25 cellular contexts compared by ENCODE assay signal in genomic region chr9:16002816-16003215, GRCh38.
DNase-seq lines count a peak whose midpoint lies in the region; ATAC-seq, FAIRE-seq and TF ChIP-seq lines count a peak whose summit lies in the region.
"Had no signal": no experiment of that assay in that cellular context is flagged by ENCODE, and none has a peak within 500 bp of the region (broad histone marks: within the 10 kb centered on the region; RNA-seq: fewer than 3 reads in every experiment).

No MANE protein-coding gene starts in this region.

- H3K9ac ChIP-seq in fibroblast of lung (ENCODE audit: insufficient read depth, low read length) (no peak overlapping the region), mesenchymal stem cell (ENCODE audit: low read length) (no peak overlapping the region)

- no peak overlapping the region for H2BK15ac ChIP-seq in mesenchymal stem cell (ENCODE audit: low read depth, poor library complexity, severe bottlenecking)

- H2BK5ac ChIP-seq in mesenchymal stem cell (ENCODE audit: low read depth, low read length, poor library complexity, severe bottlenecking): no peak overlapping the region

- no peak overlapping the region for H3K18ac ChIP-seq in mesenchymal stem cell (ENCODE audit: low read depth in 1 of 2, low read length in 2 of 2)

- H3K9me3 Mint-ChIP-seq in osteocyte (ENCODE audit: unreplicated experiment): peaks cover 3% of the 10 kb centered on the region
- H3K9me3 Mint-ChIP-seq in CD8-positive, alpha-beta T cell: peaks cover 3% of the 10 kb centered on the region
- H3K9me3 Mint-ChIP-seq: WTC11 had no signal

- H3K4me1 Mint-ChIP-seq in osteocyte (ENCODE audit: unreplicated experiment): peaks cover 23% of the 10 kb centered on the region
- H3K4me1 Mint-ChIP-seq in CD8-positive, alpha-beta T cell (ENCODE audit: low read depth): no peaks in the 10 kb centered on the region
- H3K4me1 Mint-ChIP-seq: memory B cell had no signal

- CTCF ChIA-PET in CD8-positive, alpha-beta T cell (lab: Charles Lee): no interaction called here

- peak; percentile 37; the same call in 1 of the 3 replicates for ATAC-seq in RWPE2 (ENCODE audit: low read depth)
- ATAC-seq in CD8-positive, alpha-beta T cell: no peak
- ATAC-seq: WTC11 had no signal

- H3K23ac ChIP-seq in mesenchymal stem cell (ENCODE audit: low read length in 2 of 2): no peak overlapping the region

- 77% methylated on average over 3 of the region's 3 CpGs for WGBS in mesenchymal stem cell

- no peaks in the 10 kb centered on the region for H3K27me3 ChIP-seq in RWPE2 (ENCODE audit: insufficient read depth, poor library complexity, severe bottlenecking)
- H3K27me3 ChIP-seq in fibroblast of lung (ENCODE audit: control insufficient read depth, insufficient read depth, low read length): no peaks in the 10 kb centered on the region
- no peaks in the 10 kb centered on the region for H3K27me3 ChIP-seq in mesenchymal stem cell (ENCODE audit: control insufficient read depth in 1 of 2, insufficient read depth in 1 of 2, low read length in 2 of 2)
- H3K27me3 ChIP-seq in CD8-positive, alpha-beta T cell (ENCODE audit: insufficient read depth, low read length): no peaks in the 10 kb centered on the region
- H3K27me3 ChIP-seq: transverse colon had no signal

- intact Hi-C loops in CD8-positive, alpha-beta T cell (cut with DNase I, micrococcal nuclease): no loop called here

- no peak for TF ChIP-seq POLR2A in H54 (IDR thresholded peaks at IDR 0.05; ENCODE audit: low read depth, low read length)

- no peak overlapping the region for H3K4ac ChIP-seq in mesenchymal stem cell (ENCODE audit: low read depth in 1 of 2, low read length in 2 of 2)

- no peak overlapping the region for H2BK12ac ChIP-seq in mesenchymal stem cell (ENCODE audit: low read length in 2 of 2)

- no peak overlapping the region for H4K8ac ChIP-seq in mesenchymal stem cell (ENCODE audit: low read length)

- no peak overlapping the region for H4K91ac ChIP-seq in mesenchymal stem cell (ENCODE audit: low read length)

- H3K4me3 ChIP-seq in RWPE2 (ENCODE audit: severe bottlenecking) (no peak overlapping the region), fibroblast of lung (replicated peaks in 1 of 4; ENCODE audit: control extremely low read depth in 1 of 4, insufficient read depth in 1 of 4, low read depth in 3 of 4, low read length in 4 of 4) (no peak overlapping the region), mesenchymal stem cell (ENCODE audit: insufficient read depth in 1 of 2, low read depth in 1 of 2, low read length in 2 of 2) (no peak overlapping the region)
- H3K4me3 ChIP-seq in CD8-positive, alpha-beta T cell (ENCODE audit: low read depth, low read length): no peak overlapping the region
- H3K4me3 ChIP-seq: skin epidermis, transverse colon had no signal

- H3K4me1 ChIP-seq in RWPE2 (ENCODE audit: insufficient read depth, poor library complexity, severe bottlenecking): peaks cover 25% of the 10 kb centered on the region
- H3K4me1 ChIP-seq in fibroblast of lung (ENCODE audit: control insufficient read depth, extremely low read depth, insufficient read depth, low read length): peaks cover 4% of the 10 kb centered on the region
- peaks cover 7% of the 10 kb centered on the region for H3K4me1 ChIP-seq in mesenchymal stem cell (ENCODE audit: control insufficient read depth, insufficient read depth, low read depth, low read length)
- no peaks in the 10 kb centered on the region for H3K4me1 ChIP-seq in CD8-positive, alpha-beta T cell (ENCODE audit: insufficient read depth, low read length)
- H3K4me1 ChIP-seq: transverse colon had no signal

- H3K79me1 ChIP-seq in mesenchymal stem cell (replicated peaks; ENCODE audit: low read length, poor library complexity, severe bottlenecking): no peaks in the 10 kb centered on the region

- H4K20me1 ChIP-seq in fibroblast of lung (ENCODE audit: control insufficient read depth, extremely low read depth, insufficient read depth, low read length): no peaks in the 10 kb centered on the region

- no peaks in the 10 kb centered on the region for H3K79me2 ChIP-seq in fibroblast of lung (ENCODE audit: control insufficient read depth, insufficient read depth, low read length)

- H3K27ac ChIP-seq in RWPE2 (ENCODE audit: poor library complexity, severe bottlenecking): no peak overlapping the region
- H3K27ac ChIP-seq in fibroblast of lung (ENCODE audit: insufficient read depth, low read length): no peak overlapping the region
- no peak overlapping the region for H3K27ac ChIP-seq in mesenchymal stem cell (ENCODE audit: low read length, poor library complexity, severe bottlenecking)
- no peak overlapping the region for H3K27ac ChIP-seq in CD8-positive, alpha-beta T cell (ENCODE audit: low read depth, low read length)
- H3K27ac ChIP-seq: RWPE1, skin epidermis, transverse colon had no signal

- DNase-seq in H54 (ENCODE audit: insufficient read length, low spot score): no peak
- no peak for DNase-seq in RWPE2 (ENCODE audit: low spot score)
- peak; percentile 43 to 59 for DNase-seq in fibroblast of lung (ENCODE audit: low read depth in 2 of 2)
- peak; percentile 28 for DNase-seq in mesenchymal stem cell
- DNase-seq in osteocyte (ENCODE audit: extremely low spot score, unreplicated experiment): no peak
- DNase-seq in CD8-positive, alpha-beta T cell: no peak
- DNase-seq in foreskin melanocyte: no peak
- no peak for DNase-seq in SHP77 treated with DMSO at 0.1 percent for 48 hours (lab: John Stamatoyannopoulos, UW)
- DNase-seq: activated CD4-positive, alpha-beta T cell treated with anti-CD3 and anti-CD28 coated beads, Interleukin-2, amount 50 U/mL, for 1 hour; activated naive CD4-positive, alpha-beta T cell treated with anti-CD3 and anti-CD28 coated beads, Interleukin-2, amount 50 U/mL, for 16 hours; anterior cingulate cortex; kidney glomerular epithelial cell; MV-4-11; NCI-H1694; NCI-H2171 treated with DMSO at 0.1 percent for 48 hours; NCI-H69; stimulated activated CD4-positive, alpha-beta T cell treated with anti-CD3 and anti-CD28 coated beads, Interleukin-1b, Interleukin-23, amount 100 ng/mL, for 48 hours; T1000; transverse colon had no signal

- no peak overlapping the region for H3K4me3 Mint-ChIP-seq in osteocyte (ENCODE audit: unreplicated experiment)
- no peak overlapping the region for H3K4me3 Mint-ChIP-seq in CD8-positive, alpha-beta T cell
- H3K4me3 Mint-ChIP-seq: memory B cell, WTC11 had no signal

- H3K14ac ChIP-seq in mesenchymal stem cell (ENCODE audit: low read length in 2 of 2): no peak overlapping the region

- H3K36me3 Mint-ChIP-seq in osteocyte (ENCODE audit: unreplicated experiment): no peaks in the 10 kb centered on the region
- H3K36me3 Mint-ChIP-seq in CD8-positive, alpha-beta T cell: no peaks in the 10 kb centered on the region
- H3K36me3 Mint-ChIP-seq: memory B cell, WTC11 had no signal

- H3K27me3 Mint-ChIP-seq in osteocyte (ENCODE audit: unreplicated experiment): no peaks in the 10 kb centered on the region
- no peaks in the 10 kb centered on the region for H3K27me3 Mint-ChIP-seq in CD8-positive, alpha-beta T cell (ENCODE audit: low read depth)
- H3K27me3 Mint-ChIP-seq: memory B cell had no signal

- TF ChIP-seq CTCF in RWPE2 (IDR thresholded peaks at IDR 0.05; ENCODE audit: poor library complexity, severe bottlenecking) (no peak), fibroblast of lung (conservative IDR thresholded peaks at IDR 0.05 in 1 of 2, IDR thresholded peaks at IDR 0.05 in 1 of 2; ENCODE audit: low read depth in 1 of 2, low read length in 2 of 2) (no peak), osteocyte (IDR thresholded peaks at IDR 0.05) (no peak)
- TF ChIP-seq CTCF in CD8-positive, alpha-beta T cell (IDR thresholded peaks at IDR 0.05): no peak

- no peak overlapping the region for H2BK120ac ChIP-seq in mesenchymal stem cell (ENCODE audit: low read depth, low read length)

- H3K27ac Mint-ChIP-seq in osteocyte (ENCODE audit: unreplicated experiment): no peak overlapping the region
- no peak overlapping the region for H3K27ac Mint-ChIP-seq in CD8-positive, alpha-beta T cell
- H3K27ac Mint-ChIP-seq: memory B cell, WTC11 had no signal

- H2AFZ ChIP-seq in fibroblast of lung (ENCODE audit: low read length): no peak overlapping the region
- H2AFZ ChIP-seq in mesenchymal stem cell (ENCODE audit: low read depth, low read length): no peak overlapping the region

- H3K36me3 ChIP-seq in RWPE2 (ENCODE audit: low read depth): no peaks in the 10 kb centered on the region
- H3K36me3 ChIP-seq in fibroblast of lung (ENCODE audit: control insufficient read depth, insufficient read depth, low read length): no peaks in the 10 kb centered on the region
- no peaks in the 10 kb centered on the region for H3K36me3 ChIP-seq in mesenchymal stem cell (ENCODE audit: control insufficient read depth in 1 of 2, insufficient read depth in 2 of 2, low read depth in 1 of 2, low read length in 2 of 2)
- no peaks in the 10 kb centered on the region for H3K36me3 ChIP-seq in CD8-positive, alpha-beta T cell (ENCODE audit: insufficient read depth, low read length)
- H3K36me3 ChIP-seq: transverse colon had no signal

- H3K9me3 ChIP-seq in RWPE2 (ENCODE audit: severe bottlenecking): no peaks in the 10 kb centered on the region
- H3K9me3 ChIP-seq in fibroblast of lung (ENCODE audit: control insufficient read depth, insufficient read depth, low read depth, low read length): no peaks in the 10 kb centered on the region
- peaks cover 2% of the 10 kb centered on the region for H3K9me3 ChIP-seq in mesenchymal stem cell (ENCODE audit: control insufficient read depth, low read length)
- H3K9me3 ChIP-seq in CD8-positive, alpha-beta T cell (ENCODE audit: low read length): no peaks in the 10 kb centered on the region
- H3K9me3 ChIP-seq: transverse colon had no signal

- POLR2A ChIA-PET in CD8-positive, alpha-beta T cell (lab: Charles Lee): no interaction called here

- peak; percentile 58 for FAIRE-seq in H54 (lab: Jason Lieb, UNC)
- FAIRE-seq: D721Med, GM19239 had no signal

- H3K4me2 ChIP-seq in fibroblast of lung (ENCODE audit: extremely low read depth, insufficient read depth, low read length) (no peak overlapping the region), mesenchymal stem cell (ENCODE audit: low read length, poor library complexity, severe bottlenecking) (no peak overlapping the region)

- no peak overlapping the region for H2AK5ac ChIP-seq in mesenchymal stem cell (ENCODE audit: low read length, severe bottlenecking)

Comparison
In these comparisons a context has a peak if more than half of its experiments do, and no peak if none do; other contexts are left out.
1. DNase-seq: peak in fibroblast of lung (2 of 2) and mesenchymal stem cell (single experiment); none in H54 (single experiment), RWPE2 (single experiment), osteocyte (single experiment), CD8-positive, alpha-beta T cell (0 of 7), foreskin melanocyte (single experiment) and SHP77 treated with DMSO at 0.1 percent for 48 hours (single experiment).